16 cellular contexts compared by ENCODE assay signal in the genomic region with DNA sequence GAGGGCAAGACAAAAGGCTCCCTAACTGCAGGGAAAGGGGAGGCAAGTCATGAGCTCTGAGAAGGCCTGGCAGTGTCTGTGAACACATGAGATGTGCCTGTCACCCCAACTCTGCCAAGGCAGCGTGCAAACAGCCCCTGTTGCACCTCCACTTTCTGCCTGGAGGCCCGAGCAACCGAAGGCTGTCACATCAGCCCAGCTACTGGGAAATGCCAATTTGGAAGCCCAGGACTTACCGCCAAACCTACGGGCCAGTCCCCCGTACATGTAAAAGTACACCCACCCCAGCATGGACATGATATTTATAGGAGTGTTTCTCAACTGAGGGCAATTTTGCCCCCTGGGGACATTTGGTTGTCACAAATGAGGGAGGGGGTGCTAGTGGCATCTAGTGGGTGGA. TPM values are rescaled to one million over a fixed set of nuclear protein-coding genes. Genes with fewer than 3 reads are reported as not detected.
DNase-seq lines count a peak whose midpoint lies in the region; ATAC-seq lines count a peak whose summit lies in the region.
"Had no signal": no experiment of that assay in that cellular context is flagged by ENCODE, and none has a peak within 500 bp of the region (broad histone marks: within the 10 kb centered on the region; RNA-seq: fewer than 3 reads in every experiment).

No MANE protein-coding gene starts in this region.

- peaks cover 16% of the 10 kb centered on the region for H3K4me1 Mint-ChIP-seq in activated naive CD4-positive, alpha-beta T cell treated with anti-CD3 and anti-CD28 coated beads, Interleukin-2, amount 50 U/mL, for 24 hours
- peaks cover 12% of the 10 kb centered on the region for H3K4me1 Mint-ChIP-seq in activated naive CD8-positive, alpha-beta T cell treated with anti-CD3 and anti-CD28 coated beads, Interleukin-2, amount 50 U/mL, for 24 hours
- peaks cover 14% of the 10 kb centered on the region for H3K4me1 Mint-ChIP-seq in stimulated activated effector memory CD8-positive, alpha-beta T cell treated with anti-CD3 and anti-CD28 coated beads, Interleukin-12 subunit alpha, Interleukin-12 subunit beta, amount 100 ng/mL, for 72 hours

- H3K9me2 ChIP-seq in Karpas-422 (replicated peaks; ENCODE audit: insufficient read depth, low read length): no peaks in the 10 kb centered on the region

- H3K27me3 ChIP-seq in Karpas-422 (ENCODE audit: low read length): no peaks in the 10 kb centered on the region
- H3K27me3 ChIP-seq: dorsolateral prefrontal cortex had no signal

- H3K27ac ChIP-seq in Karpas-422 (ENCODE audit: low read length): no peak overlapping the region
- H3K27ac ChIP-seq: dorsolateral prefrontal cortex, epithelial cell of prostate, KMS-11, PC-9 had no signal

- DNase-seq in activated naive CD4-positive, alpha-beta T cell (lab: John Stamatoyannopoulos, UW): no peak
- DNase-seq in Karpas-422 (no peak), cardiac septum (ENCODE audit: low spot score) (no peak)
- no peak for DNase-seq in activated naive CD8-positive, alpha-beta T cell treated with anti-CD3 and anti-CD28 coated beads, Interleukin-2, amount 50 U/mL, for 24 hours
- DNase-seq in stimulated activated effector memory CD8-positive, alpha-beta T cell treated with anti-CD3 and anti-CD28 coated beads, Interleukin-12 subunit alpha, Interleukin-12 subunit beta, amount 100 ng/mL, for 72 hours (ENCODE audit: low spot score in 2 of 2): no peak
- DNase-seq in stimulated activated CD4-positive, alpha-beta T cell treated with anti-CD3 and anti-CD28 coated beads, Interleukin-2, amount 100 ng/mL, for 24 hours: no peak

- no peaks in the 10 kb centered on the region for H3K36me3 ChIP-seq in Karpas-422 (ENCODE audit: insufficient read depth, low read length)

- H3K9me3 ChIP-seq in Karpas-422 (ENCODE audit: low read length): no peaks in the 10 kb centered on the region

- peak overlapping the region; percentile 24 for H3K4me3 Mint-ChIP-seq in activated naive CD4-positive, alpha-beta T cell treated with anti-CD3 and anti-CD28 coated beads, Interleukin-2, amount 50 U/mL, for 24 hours
- H3K4me3 Mint-ChIP-seq in activated naive CD8-positive, alpha-beta T cell treated with anti-CD3 and anti-CD28 coated beads, Interleukin-2, amount 50 U/mL, for 24 hours: no peak overlapping the region
- H3K4me3 Mint-ChIP-seq in stimulated activated effector memory CD8-positive, alpha-beta T cell treated with anti-CD3 and anti-CD28 coated beads, Interleukin-12 subunit alpha, Interleukin-12 subunit beta, amount 100 ng/mL, for 72 hours: no peak overlapping the region
- H3K4me3 Mint-ChIP-seq: CD4-positive, CD25-positive, alpha-beta regulatory T cell; central memory CD8-positive, alpha-beta T cell had no signal

- peak overlapping the region; percentile 90 for H2AFZ ChIP-seq in Karpas-422 (ENCODE audit: low read length)
- H2AFZ ChIP-seq: PC-9 had no signal

- intact Hi-C loops in cardiac septum (cut with DNase I): no loop called here

- no peaks in the 10 kb centered on the region for H3K27me3 Mint-ChIP-seq in activated naive CD4-positive, alpha-beta T cell treated with anti-CD3 and anti-CD28 coated beads, Interleukin-2, amount 50 U/mL, for 24 hours
- H3K27me3 Mint-ChIP-seq in activated naive CD8-positive, alpha-beta T cell treated with anti-CD3 and anti-CD28 coated beads, Interleukin-2, amount 50 U/mL, for 24 hours: peaks cover 3% of the 10 kb centered on the region

- no peaks in the 10 kb centered on the region for H3K79me2 ChIP-seq in Karpas-422 (ENCODE audit: low read length)

- H3K4me2 ChIP-seq in Karpas-422 (ENCODE audit: low read depth, low read length, poor library complexity, severe bottlenecking): no peak overlapping the region
- H3K4me2 ChIP-seq: KMS-11, PC-9 had no signal

- H3K27ac Mint-ChIP-seq in activated naive CD4-positive, alpha-beta T cell treated with anti-CD3 and anti-CD28 coated beads, Interleukin-2, amount 50 U/mL, for 24 hours: no peak overlapping the region
- peak overlapping the region; percentile 75 for H3K27ac Mint-ChIP-seq in activated naive CD8-positive, alpha-beta T cell treated with anti-CD3 and anti-CD28 coated beads, Interleukin-2, amount 50 U/mL, for 24 hours
- H3K27ac Mint-ChIP-seq in stimulated activated effector memory CD8-positive, alpha-beta T cell treated with anti-CD3 and anti-CD28 coated beads, Interleukin-12 subunit alpha, Interleukin-12 subunit beta, amount 100 ng/mL, for 72 hours: peak overlapping the region; percentile 72
- H3K27ac Mint-ChIP-seq: CD4-positive, CD25-positive, alpha-beta regulatory T cell had no signal

- no peaks in the 10 kb centered on the region for H4K20me1 ChIP-seq in Karpas-422 (ENCODE audit: insufficient read depth, low read depth, low read length)

- no peak overlapping the region for H3K9ac ChIP-seq in Karpas-422 (ENCODE audit: low read length)
- H3K9ac ChIP-seq: KMS-11 had no signal

- no peaks in the 10 kb centered on the region for H3K9me3 Mint-ChIP-seq in activated naive CD4-positive, alpha-beta T cell treated with anti-CD3 and anti-CD28 coated beads, Interleukin-2, amount 50 U/mL, for 24 hours
- H3K9me3 Mint-ChIP-seq in activated naive CD8-positive, alpha-beta T cell treated with anti-CD3 and anti-CD28 coated beads, Interleukin-2, amount 50 U/mL, for 24 hours: no peaks in the 10 kb centered on the region
- H3K9me3 Mint-ChIP-seq in stimulated activated effector memory CD8-positive, alpha-beta T cell treated with anti-CD3 and anti-CD28 coated beads, Interleukin-12 subunit alpha, Interleukin-12 subunit beta, amount 100 ng/mL, for 72 hours: no peaks in the 10 kb centered on the region
- H3K9me3 Mint-ChIP-seq: CD4-positive, CD25-positive, alpha-beta regulatory T cell; central memory CD8-positive, alpha-beta T cell had no signal

- H3K36me3 Mint-ChIP-seq in activated naive CD4-positive, alpha-beta T cell treated with anti-CD3 and anti-CD28 coated beads, Interleukin-2, amount 50 U/mL, for 24 hours: peaks cover 3% of the 10 kb centered on the region
- peaks cover 2% of the 10 kb centered on the region for H3K36me3 Mint-ChIP-seq in activated naive CD8-positive, alpha-beta T cell treated with anti-CD3 and anti-CD28 coated beads, Interleukin-2, amount 50 U/mL, for 24 hours (ENCODE audit: low read depth)
- H3K36me3 Mint-ChIP-seq in stimulated activated effector memory CD8-positive, alpha-beta T cell treated with anti-CD3 and anti-CD28 coated beads, Interleukin-12 subunit alpha, Interleukin-12 subunit beta, amount 100 ng/mL, for 72 hours: no peaks in the 10 kb centered on the region

- no peaks in the 10 kb centered on the region for H3K4me1 ChIP-seq in Karpas-422 (ENCODE audit: low read length)

- no peak overlapping the region for H3K4me3 ChIP-seq in Karpas-422 (ENCODE audit: low read length)
- H3K4me3 ChIP-seq: dorsolateral prefrontal cortex, PC-9 had no signal

- ATAC-seq in activated naive CD8-positive, alpha-beta T cell treated with anti-CD3 and anti-CD28 coated beads, Interleukin-2, amount 50 U/mL, for 24 hours: no peak
- no peak for ATAC-seq in stimulated activated effector memory CD8-positive, alpha-beta T cell treated with anti-CD3 and anti-CD28 coated beads, Interleukin-12 subunit alpha, Interleukin-12 subunit beta, amount 100 ng/mL, for 72 hours
- no peak for ATAC-seq in HG03025 (IDR thresholded peaks at IDR 0.05; ENCODE audit: low FRiP score, unreplicated experiment)

RNA-seq across cellular contexts. Expression of a gene that starts 27.3 kb away (rescaled TPM):
- total RNA-seq in Karpas-422 (2014; rRNA removed; shearing (Covaris generic); ENCODE audit: low replicate concordance): 11.4 and 30.3 TPM in 2 replicates
- 3.6 TPM for total RNA-seq in cardiac septum

RNA-seq across cellular contexts. Expression of a gene that starts 54.0 kb away (rescaled TPM):
- not detected in 2 replicates for total RNA-seq in Karpas-422 (2014; rRNA removed; shearing (Covaris generic); ENCODE audit: low replicate concordance)
- 7.7 TPM for total RNA-seq in cardiac septum
- total RNA-seq: H4; T-helper 1 cell treated with Interleukin-12 subunit alpha and Interleukin-12 subunit beta and Interleukin-4 antibody, amounts not matched to agents 30 ng/mL and 1 ng/mL, for 36 hours had no signal
